In the genomic region with DNA sequence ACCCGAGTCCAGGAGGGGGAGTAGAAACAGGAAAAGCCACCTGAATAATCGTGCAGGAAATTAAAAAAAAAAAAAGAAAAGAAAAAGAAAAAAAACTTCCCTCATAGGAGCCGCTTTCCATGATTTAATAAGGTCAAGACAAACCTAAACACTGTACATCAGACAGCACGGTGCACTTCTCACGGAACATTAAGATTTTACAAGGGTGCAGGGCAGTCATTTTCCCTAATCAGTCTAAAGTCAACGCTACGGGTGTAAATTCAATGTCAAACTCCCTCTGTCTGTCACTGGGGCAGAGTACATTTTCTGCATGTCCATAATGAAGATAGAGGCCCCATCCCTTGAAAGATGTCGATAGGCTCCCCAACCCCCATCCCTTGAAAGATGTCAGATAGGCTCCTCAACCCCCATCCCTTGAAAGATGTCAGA, we compare ENCODE assay signal across 8 cellular contexts.
DNase-seq lines count a peak whose midpoint lies in the region; ATAC-seq, FAIRE-seq and TF ChIP-seq lines count a peak whose summit lies in the region.

No MANE protein-coding gene starts in this region.

- peaks cover 12% of the 10 kb centered on the region for H3K4me1 ChIP-seq in KMS-11 (ENCODE audit: low read depth, poor library complexity, severe bottlenecking)
- peaks cover 10% of the 10 kb centered on the region for H3K4me1 ChIP-seq in mucosa of stomach (ENCODE audit: control insufficient read depth, insufficient read depth, low read length)

- H3K27ac ChIP-seq in KMS-11, result no peak overlapping the region

- no peak for DNase-seq in AG09309 (ENCODE audit: low read depth)
- DNase-seq in dermis blood vessel endothelial cell, result peak; percentile 19
- no peak for DNase-seq in frontal cortex (ENCODE audit: low spot score in 2 of 2)
- DNase-seq in stimulated activated CD4-positive, alpha-beta T cell treated with anti-CD3 and anti-CD28 coated beads, Interleukin-4, amount 100 ng/mL, for 1 hour, result no peak

- no peaks in the 10 kb centered on the region for H3K36me3 ChIP-seq in KMS-11 (ENCODE audit: insufficient read depth)
- no peaks in the 10 kb centered on the region for H3K36me3 ChIP-seq in mucosa of stomach (ENCODE audit: control insufficient read depth, insufficient read depth, low read length)

- H3K9me3 ChIP-seq in mucosa of stomach (ENCODE audit: control insufficient read depth, low read length), result no peaks in the 10 kb centered on the region

- peak overlapping the region; percentile 68 for H3K4me2 ChIP-seq in KMS-11

- H3K9ac ChIP-seq in KMS-11 (peak overlapping the region; percentile 46; the same call in 1 of the 2 replicates), mucosa of stomach (ENCODE audit: low read length) (peak overlapping the region; percentile 63)

- H4K20me1 ChIP-seq in KMS-11 (ENCODE audit: insufficient read depth), result no peaks in the 10 kb centered on the region

- no peak for ATAC-seq in HG02763 (IDR thresholded peaks at IDR 0.05; ENCODE audit: unreplicated experiment)
- ATAC-seq in GM21717 (IDR thresholded peaks at IDR 0.05; ENCODE audit: unreplicated experiment), result no peak

- no peak for FAIRE-seq in frontal cortex (lab: Jason Lieb, UNC)

- H3K4me3 ChIP-seq in AG09309 (ENCODE audit: control insufficient read depth, low read depth, low read length), result peak overlapping the region; percentile 80
- peak overlapping the region; percentile 60 for H3K4me3 ChIP-seq in KMS-11 (IDR thresholded peaks at IDR 0.05; ENCODE audit: insufficient read depth, low read depth, low read length)
- peak overlapping the region; percentile 74 for H3K4me3 ChIP-seq in mucosa of stomach (ENCODE audit: low read length)

- no peak for TF ChIP-seq CTCF in AG09309 (IDR thresholded peaks at IDR 0.05; ENCODE audit: control insufficient read depth, insufficient read depth, low read depth, low read length, missing control alignments)
- TF ChIP-seq CTCF in KMS-11 (conservative IDR thresholded peaks at IDR 0.05; ENCODE audit: low read depth, low read length), result no peak

- H2AFZ ChIP-seq in KMS-11 (ENCODE audit: low read depth), result peak overlapping the region; percentile 72

- H3K27me3 ChIP-seq in KMS-11 (ENCODE audit: insufficient read depth, low read depth) (no peaks in the 10 kb centered on the region), mucosa of stomach (ENCODE audit: control insufficient read depth, insufficient read depth, low read length) (peaks cover 28% of the 10 kb centered on the region)

- H3K79me2 ChIP-seq in KMS-11 (ENCODE audit: insufficient read depth, low read depth), result no peaks in the 10 kb centered on the region
